9 cellular contexts compared by ENCODE assay signal in genomic region chr1:72281637-72282270, GRCh38. TPM values are rescaled to one million over a fixed set of nuclear protein-coding genes. Genes with fewer than 3 reads are reported as not detected.
DNase-seq lines count a peak whose midpoint lies in the region; ATAC-seq, FAIRE-seq and TF ChIP-seq lines count a peak whose summit lies in the region.
"Had no signal": no experiment of that assay in that cellular context is flagged by ENCODE, and none has a peak within 500 bp of the region (broad histone marks: within the 10 kb centered on the region; RNA-seq: fewer than 3 reads in every experiment).

No MANE protein-coding gene starts in this region.

- peak overlapping the region; percentile 89 for H3K4me3 Mint-ChIP-seq in activated naive CD8-positive, alpha-beta T cell

- no peak for TF ChIP-seq CTCF in kidney (IDR thresholded peaks at IDR 0.05; ENCODE audit: borderline replicate concordance, extremely low read depth, insufficient read depth)
- no peak for TF ChIP-seq CTCF in thyroid gland (IDR thresholded peaks at IDR 0.05)

- no peak for ATAC-seq in left lobe of liver

- WGBS in thyroid gland, 2 donors: 17% methylated on average over 10 of the region's 10 CpGs

- DNase-seq in ACHN (peak; percentile 27), H7 (peak; percentile 3), kidney (no peak), thyroid gland (peak; percentile 14 to 20), A172 (ENCODE audit: low spot score) (no peak), left lobe of liver (ENCODE audit: low spot score) (no peak)
- no peak for DNase-seq in stimulated activated CD4-positive, alpha-beta T cell treated with anti-CD3 and anti-CD28 coated beads, Interleukin-4, amount 100 ng/mL, for 4 hours

- peak overlapping the region in 1 of 2 donors; percentile 48 for H3K9ac ChIP-seq in kidney (ENCODE audit: low read length in 2 of 2)

- in situ Hi-C loops in ACHN (cut with HindIII; ENCODE audit: low pct_ligation_motif_present, low pct_unique_long_range_greater_than_20kb, low sequenced_read_pairs): no loop called here

- no peaks in the 10 kb centered on the region for H3K9me3 Mint-ChIP-seq in activated naive CD8-positive, alpha-beta T cell (ENCODE audit: low read depth)

- H3K9me3 ChIP-seq in kidney (ENCODE audit: control insufficient read depth in 1 of 2, low read length in 2 of 2) (no peaks in the 10 kb centered on the region), thyroid gland (no peaks in the 10 kb centered on the region)

- no peak for FAIRE-seq in kidney (lab: Jason Lieb, UNC)
- FAIRE-seq: colon had no signal

- peak overlapping the region; percentile 22 for H3K27ac Mint-ChIP-seq in activated naive CD8-positive, alpha-beta T cell

- peak overlapping the region in 1 of 2 donors; percentile 23 for H3K27ac ChIP-seq in kidney (ENCODE audit: low read depth in 2 of 2, low read length in 2 of 2)
- H3K27ac ChIP-seq in thyroid gland: peak overlapping the region in 1 of 3 donors; percentile 37

- H3K27me3 ChIP-seq in H7 (ENCODE audit: control insufficient read depth, insufficient read depth, low read length) (peaks cover 30% of the 10 kb centered on the region), thyroid gland (no peaks in the 10 kb centered on the region)

- no peaks in the 10 kb centered on the region for H3K36me3 Mint-ChIP-seq in activated naive CD8-positive, alpha-beta T cell

- intact Hi-C loops in kidney (cut with DNase I) (no loop called here), thyroid gland (cut with DNase I) (no loop called here)

- peaks cover 0 to 4% of the 10 kb centered on the region in 2 donors for H3K4me1 ChIP-seq in kidney (ENCODE audit: control insufficient read depth in 1 of 2, insufficient read depth in 1 of 2, low read depth in 1 of 2, low read length in 2 of 2)
- peaks cover 0 to 6% of the 10 kb centered on the region in 2 donors for H3K4me1 ChIP-seq in thyroid gland

- peaks cover 22% of the 10 kb centered on the region for H3K4me1 Mint-ChIP-seq in activated naive CD8-positive, alpha-beta T cell (ENCODE audit: low read depth)

- H3K27me3 Mint-ChIP-seq in activated naive CD8-positive, alpha-beta T cell: peaks cover 8% of the 10 kb centered on the region

- H3K36me3 ChIP-seq in H7 (replicated peaks; ENCODE audit: control insufficient read depth, insufficient read depth, low read length) (no peaks in the 10 kb centered on the region), kidney (ENCODE audit: control insufficient read depth in 1 of 2, insufficient read depth in 2 of 2, low read length in 2 of 2) (no peaks in the 10 kb centered on the region), thyroid gland (no peaks in the 10 kb centered on the region)

- peak overlapping the region; percentile 78 for H3K4me3 ChIP-seq in H7 (ENCODE audit: insufficient read depth, low read depth, low read length)
- H3K4me3 ChIP-seq in kidney (ENCODE audit: low read length in 2 of 2): peak overlapping the region; percentile 65 to 70
- H3K4me3 ChIP-seq in thyroid gland (replicated peaks in 1 of 3): peak overlapping the region in 2 of 3 donors; percentile 8 to 22

- no peak for TF ChIP-seq POLR2A in thyroid gland (IDR thresholded peaks at IDR 0.05)

RNA-seq across cellular contexts. Expression of gene NEGR1, which starts 0.6 kb away (rescaled TPM):
- 2.1 and 3.1 TPM in 2 replicates for total RNA-seq in H7 (2014; rRNA removed; shearing (Covaris generic))
- 10.2 TPM for total RNA-seq in kidney
- polyA plus RNA-seq in kidney (ENCODE audit: insufficient read depth, low read depth, low replicate concordance): 3.0 TPM
- 10 to 100 TPM in 2 of 4 donors, 1 to 10 TPM in 2; 4.1 to 12.4 (median 10.2) TPM for total RNA-seq in thyroid gland
- total RNA-seq in A172 (2014; rRNA removed; shearing (Covaris generic)): 0.03 TPM in 1 of 2 replicates, not detected in the other
- total RNA-seq in left lobe of liver: 0.20 TPM

Comparison
In these comparisons a context has a peak if more than half of its experiments do, and no peak if none do; other contexts are left out.
1. DNase-seq: peak in ACHN (single experiment), H7 (single experiment) and thyroid gland (2 of 2); none in kidney (single experiment), A172 (single experiment), stimulated activated CD4-positive, alpha-beta T cell treated with anti-CD3 and anti-CD28 coated beads, Interleukin-4, amount 100 ng/mL, for 4 hours (0 of 2) and left lobe of liver (single experiment).
2. H3K4me3 ChIP-seq: peak in every context shown above with its lines; median percentile 78 in H7; 68 in kidney; 15 in thyroid gland.